Comparison of ENCODE assay signal across 1 cellular context in the genomic region with DNA sequence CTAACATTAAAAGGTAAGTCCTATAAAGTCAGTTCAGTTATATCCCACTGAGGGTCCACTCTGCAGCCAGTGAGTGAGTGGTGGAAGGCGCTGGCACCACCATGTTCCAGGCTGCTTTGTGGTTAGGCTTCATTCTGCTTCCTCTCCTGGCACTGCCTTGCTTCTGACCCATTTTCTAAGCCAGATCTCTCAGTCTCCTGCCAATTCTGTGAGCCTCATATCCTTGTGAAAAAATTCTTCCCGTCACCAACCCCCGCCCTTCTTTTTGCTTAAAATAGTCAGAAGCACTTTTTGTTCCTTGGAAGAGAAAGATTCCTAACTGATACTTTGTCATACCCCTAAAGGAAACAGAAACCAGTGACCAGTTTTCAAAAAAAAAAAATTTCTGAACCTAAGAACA.
TF ChIP-seq lines count a peak whose summit lies in the region.

No MANE protein-coding gene starts in this region.

TF ChIP-seq in H1, 55 proteins besides CTCF, POLR2A, EP300 and RAD21:
- TF ChIP-seq, protein P1, sequence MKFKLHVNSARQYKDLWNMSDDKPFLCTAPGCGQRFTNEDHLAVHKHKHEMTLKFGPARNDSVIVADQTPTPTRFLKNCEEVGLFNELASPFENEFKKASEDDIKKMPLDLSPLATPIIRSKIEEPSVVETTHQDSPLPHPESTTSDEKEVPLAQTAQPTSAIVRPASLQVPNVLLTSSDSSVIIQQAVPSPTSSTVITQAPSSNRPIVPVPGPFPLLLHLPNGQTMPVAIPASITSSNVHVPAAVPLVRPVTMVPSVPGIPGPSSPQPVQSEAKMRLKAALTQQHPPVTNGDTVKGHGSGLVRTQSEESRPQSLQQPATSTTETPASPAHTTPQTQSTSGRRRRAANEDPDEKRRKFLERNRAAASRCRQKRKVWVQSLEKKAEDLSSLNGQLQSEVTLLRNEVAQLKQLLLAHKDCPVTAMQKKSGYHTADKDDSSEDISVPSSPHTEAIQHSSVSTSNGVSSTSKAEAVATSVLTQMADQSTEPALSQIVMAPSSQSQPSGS (IDR thresholded peaks at IDR 0.05; ENCODE audit: low read length): no peak
- TF ChIP-seq SRF (IDR thresholded peaks at IDR 0.05; ENCODE audit: low read depth, low read length): no peak
- TF ChIP-seq POLR2AphosphoS5 (IDR thresholded peaks at IDR 0.05; ENCODE audit: low read depth, low read length): no peak
- TF ChIP-seq HDAC2 (IDR thresholded peaks at IDR 0.05; ENCODE audit: borderline replicate concordance in 1 of 2, low read depth in 2 of 2, low read length in 2 of 2): no peak
- no peak for TF ChIP-seq KDM5A (IDR thresholded peaks at IDR 0.05; ENCODE audit: low read length)
- TF ChIP-seq CHD2 (IDR thresholded peaks at IDR 0.05; ENCODE audit: low read length): no peak
- TF ChIP-seq GTF2F1 (IDR thresholded peaks at IDR 0.05; ENCODE audit: borderline replicate concordance, low read depth, low read length): no peak
- TF ChIP-seq GABPA (IDR thresholded peaks at IDR 0.05; ENCODE audit: borderline replicate concordance, insufficient read depth, low read length): no peak
- no peak for TF ChIP-seq FOSL1 (IDR thresholded peaks at IDR 0.05; ENCODE audit: insufficient read depth, low read depth, low read length)
- TF ChIP-seq JUND (IDR thresholded peaks at IDR 0.05; ENCODE audit: low read length): no peak
- no peak for TF ChIP-seq SIRT6 (IDR thresholded peaks at IDR 0.05; ENCODE audit: low read length)
